In the genomic region with DNA sequence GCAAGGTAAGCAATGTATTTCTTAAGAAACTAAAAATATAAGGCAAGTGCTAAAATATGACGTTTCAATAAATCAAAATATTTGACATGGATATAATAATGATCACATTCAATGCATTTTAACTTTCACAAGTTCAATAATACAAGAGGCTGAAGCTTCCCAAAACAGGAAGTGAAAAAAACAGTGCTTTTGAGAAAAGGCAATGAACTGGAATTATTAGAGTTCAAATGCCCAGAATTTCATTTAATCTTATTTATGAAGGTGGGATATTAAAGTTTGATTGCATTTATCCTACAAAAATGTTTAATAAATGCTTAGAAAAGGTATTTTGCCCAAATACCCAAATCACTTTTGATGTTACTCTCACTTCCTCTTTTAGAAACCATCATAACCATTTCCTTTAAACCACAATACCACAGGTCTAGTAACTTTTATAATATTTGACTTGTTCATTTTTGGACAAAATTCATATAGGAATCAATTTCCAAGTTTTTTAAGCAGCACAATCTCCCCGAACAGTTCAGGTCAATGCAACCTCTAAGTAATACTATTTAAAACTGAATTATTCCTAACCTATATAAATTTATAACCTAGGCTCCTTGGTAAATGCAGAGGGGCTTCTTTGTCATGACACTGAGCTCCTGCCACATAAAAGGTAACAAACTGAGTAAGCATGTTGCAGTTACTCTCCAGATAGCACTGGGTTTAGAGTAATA, we compare ENCODE assay signal across 7 cellular contexts. TPM values are rescaled to one million over a fixed set of nuclear protein-coding genes. Genes with fewer than 3 reads are reported as not detected.
DNase-seq lines count a peak whose midpoint lies in the region; ATAC-seq, FAIRE-seq and TF ChIP-seq lines count a peak whose summit lies in the region.

No MANE protein-coding gene starts in this region.

- H3K9me3 ChIP-seq in HCT116 (ENCODE audit: control insufficient read depth in 1 of 2, insufficient read depth in 1 of 2, low read depth in 1 of 2, low read length in 2 of 2): no peaks in the 10 kb centered on the region
- H3K9me3 ChIP-seq in small intestine (ENCODE audit: control insufficient read depth, low read depth): no peaks in the 10 kb centered on the region

- DNase-seq in HCT116 (ENCODE audit: low read depth, low spot score): no peak
- DNase-seq in MV-4-11 (lab: John Stamatoyannopoulos, UW): peak; percentile 72
- no peak for DNase-seq in epithelial cell of prostate (ENCODE audit: low read depth, low spot score)
- peak; percentile 13 for DNase-seq in small intestine
- DNase-seq in mesenteric fat pad (ENCODE audit: low spot score): no peak
- no peak for DNase-seq in NK-92 treated with Interleukin-12 subunit alpha and Interleukin-12 subunit beta, amount 100 ng/mL, for 24 hours (lab: John Stamatoyannopoulos, UW)

- peak overlapping the region; percentile 62 to 79; a peak in 3 of 4 replicates for H3K4me3 ChIP-seq in HCT116 (replicated peaks in 1 of 2; ENCODE audit: low read depth in 1 of 2, low read length in 2 of 2)
- H3K4me3 ChIP-seq in small intestine (ENCODE audit: low read depth in 1 of 2, low read length in 2 of 2): peak overlapping the region in 1 of 2 donors; percentile 42

- intact Hi-C loops in HCT116 (cut with micrococcal nuclease): loop anchor here (5.0 kb wide), 1 partner anchor 86 kb away; a partner anchor contains a TSS

- H3K4me2 ChIP-seq in HCT116 (ENCODE audit: low read length): peak overlapping the region; percentile 98

- no peaks in the 10 kb centered on the region for H3K36me3 ChIP-seq in HCT116 (ENCODE audit: control insufficient read depth in 1 of 2, insufficient read depth in 2 of 2, low read length in 2 of 2)
- no peaks in the 10 kb centered on the region for H3K36me3 ChIP-seq in small intestine (ENCODE audit: control insufficient read depth in 2 of 2, insufficient read depth in 2 of 2, low read length in 2 of 2)

- no peaks in the 10 kb centered on the region for H3K9me2 ChIP-seq in HCT116 (ENCODE audit: insufficient read depth)

- H4K20me1 ChIP-seq in HCT116 (ENCODE audit: insufficient read depth): peaks cover 28% of the 10 kb centered on the region; the same call in 1 of the 2 replicates

- no TSS peak for BruUV-seq in HCT116 (replicated peaks; lab: Mats Ljungman, UMichigan)

- H3K9ac ChIP-seq in HCT116 (ENCODE audit: low read length): peak overlapping the region; percentile 87; the same call in 1 of the 2 replicates

- peaks cover 69% of the 10 kb centered on the region for H3K79me2 ChIP-seq in HCT116 (ENCODE audit: insufficient read depth, low read length)

- ATAC-seq in GM18520 (IDR thresholded peaks at IDR 0.05; ENCODE audit: unreplicated experiment) (peak; percentile 45), HCT116 (no peak)

- TF ChIP-seq RAD21 in HCT116 (IDR thresholded peaks at IDR 0.05; ENCODE audit: low read depth): no peak

- no peak for TF ChIP-seq POLR2A in HCT116 (IDR thresholded peaks at IDR 0.05; ENCODE audit: borderline replicate concordance, extremely low read depth, insufficient read depth, insufficient read length)

- peaks cover 7 to 21% of the 10 kb centered on the region in 2 experiments for H3K4me1 ChIP-seq in HCT116 (ENCODE audit: control insufficient read depth in 1 of 2, insufficient read depth in 2 of 2, low read length in 2 of 2)
- no peaks in the 10 kb centered on the region for H3K4me1 ChIP-seq in small intestine (ENCODE audit: control insufficient read depth in 2 of 2, insufficient read depth in 1 of 2, low read depth in 1 of 2, low read length in 1 of 2)

- TF ChIP-seq CTCF in HCT116 (IDR thresholded peaks at IDR 0.05 in 2 of 3, conservative IDR thresholded peaks at IDR 0.05 in 1 of 3; ENCODE audit: borderline replicate concordance in 1 of 3, insufficient read depth in 1 of 3, low read depth in 2 of 3, low read length in 2 of 3): no peak

- no peak overlapping the region for H2AFZ ChIP-seq in HCT116 (ENCODE audit: low read depth, low read length, poor library complexity, severe bottlenecking)

- H3K27me3 ChIP-seq in HCT116 (ENCODE audit: insufficient read depth, low read length) (no peaks in the 10 kb centered on the region), small intestine (ENCODE audit: control insufficient read depth in 2 of 2, insufficient read depth in 2 of 2, low read length in 2 of 2) (no peaks in the 10 kb centered on the region)

- POLR2A ChIA-PET in HCT116 (lab: Charles Lee): no interaction called here

- RAD21 ChIA-PET in HCT116 (lab: Charles Lee; ENCODE audit: low non-redundant PET in 1 of 2, low total read pairs in 2 of 2, uncharacterized antibody in 2 of 2, unreplicated experiment in 2 of 2): no interaction called here

- FAIRE-seq in small intestine (lab: Jason Lieb, UNC): peak; percentile 57

- WGBS in small intestine, 3 donors: 8 to 14% (median 13%) methylated on average over 2 of the region's 2 CpGs

- CTCF ChIA-PET in HCT116 (lab: Charles Lee): no interaction called here

- peak overlapping the region; percentile 88; the same call in 1 of the 2 replicates for H3K27ac ChIP-seq in HCT116 (ENCODE audit: low read depth, low read length)
- H3K27ac ChIP-seq in epithelial cell of prostate: peak overlapping the region; percentile 94
- no peak overlapping the region for H3K27ac ChIP-seq in small intestine (ENCODE audit: low read depth in 1 of 2, low read length in 1 of 2)

TF ChIP-seq in HCT116, 20 proteins besides CTCF, POLR2A, EP300 and RAD21:
- TF ChIP-seq EZH2phosphoT487 (IDR thresholded peaks at IDR 0.05; ENCODE audit: borderline replicate concordance): no peak
- TF ChIP-seq, protein P1, sequence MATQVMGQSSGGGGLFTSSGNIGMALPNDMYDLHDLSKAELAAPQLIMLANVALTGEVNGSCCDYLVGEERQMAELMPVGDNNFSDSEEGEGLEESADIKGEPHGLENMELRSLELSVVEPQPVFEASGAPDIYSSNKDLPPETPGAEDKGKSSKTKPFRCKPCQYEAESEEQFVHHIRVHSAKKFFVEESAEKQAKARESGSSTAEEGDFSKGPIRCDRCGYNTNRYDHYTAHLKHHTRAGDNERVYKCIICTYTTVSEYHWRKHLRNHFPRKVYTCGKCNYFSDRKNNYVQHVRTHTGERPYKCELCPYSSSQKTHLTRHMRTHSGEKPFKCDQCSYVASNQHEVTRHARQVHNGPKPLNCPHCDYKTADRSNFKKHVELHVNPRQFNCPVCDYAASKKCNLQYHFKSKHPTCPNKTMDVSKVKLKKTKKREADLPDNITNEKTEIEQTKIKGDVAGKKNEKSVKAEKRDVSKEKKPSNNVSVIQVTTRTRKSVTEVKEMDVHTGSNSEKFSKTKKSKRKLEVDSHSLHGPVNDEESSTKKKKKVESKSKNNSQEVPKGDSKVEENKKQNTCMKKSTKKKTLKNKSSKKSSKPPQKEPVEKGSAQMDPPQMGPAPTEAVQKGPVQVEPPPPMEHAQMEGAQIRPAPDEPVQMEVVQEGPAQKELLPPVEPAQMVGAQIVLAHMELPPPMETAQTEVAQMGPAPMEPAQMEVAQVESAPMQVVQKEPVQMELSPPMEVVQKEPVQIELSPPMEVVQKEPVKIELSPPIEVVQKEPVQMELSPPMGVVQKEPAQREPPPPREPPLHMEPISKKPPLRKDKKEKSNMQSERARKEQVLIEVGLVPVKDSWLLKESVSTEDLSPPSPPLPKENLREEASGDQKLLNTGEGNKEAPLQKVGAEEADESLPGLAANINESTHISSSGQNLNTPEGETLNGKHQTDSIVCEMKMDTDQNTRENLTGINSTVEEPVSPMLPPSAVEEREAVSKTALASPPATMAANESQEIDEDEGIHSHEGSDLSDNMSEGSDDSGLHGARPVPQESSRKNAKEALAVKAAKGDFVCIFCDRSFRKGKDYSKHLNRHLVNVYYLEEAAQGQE (IDR thresholded peaks at IDR 0.05; ENCODE audit: low read depth): no peak
- TF ChIP-seq, protein P2, sequence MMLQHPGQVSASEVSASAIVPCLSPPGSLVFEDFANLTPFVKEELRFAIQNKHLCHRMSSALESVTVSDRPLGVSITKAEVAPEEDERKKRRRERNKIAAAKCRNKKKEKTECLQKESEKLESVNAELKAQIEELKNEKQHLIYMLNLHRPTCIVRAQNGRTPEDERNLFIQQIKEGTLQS (IDR thresholded peaks at IDR 0.05): no peak
- TF ChIP-seq EZH2 (IDR thresholded peaks at IDR 0.05): no peak
- no peak for TF ChIP-seq YY1 (IDR thresholded peaks at IDR 0.05; ENCODE audit: extremely low read depth, insufficient replicate concordance, low read depth, low read length)
- TF ChIP-seq ZFX (IDR thresholded peaks at IDR 0.05): no peak
- no peak for TF ChIP-seq POLR2AphosphoS5 (IDR thresholded peaks at IDR 0.05; ENCODE audit: low read depth, low read length)
- no peak for TF ChIP-seq SIN3A (IDR thresholded peaks at IDR 0.05; ENCODE audit: low read depth)
- no peak for TF ChIP-seq JUND (IDR thresholded peaks at IDR 0.05)

RNA-seq across cellular contexts. Expression of a gene that starts 2.1 kb away (rescaled TPM):
- 115 TPM for total RNA-seq in HCT116 (2021; ENCODE audit: unreplicated experiment)
- 67.6 and 70.4 TPM in 2 replicates for polyA plus RNA-seq in HCT116 (2012)
- 10 to 100 TPM; 60.3 to 81.4 (median 61.6) TPM for polyA plus RNA-seq in small intestine
- total RNA-seq in mesenteric fat pad: 127 TPM

RNA-seq across cellular contexts. Expression of a gene that starts 42.4 kb away (rescaled TPM):
- total RNA-seq in HCT116 (2021; ENCODE audit: unreplicated experiment) (2.9 TPM), mesenteric fat pad (0.67 TPM)
- 0.39 and 0.47 TPM in 2 replicates for polyA plus RNA-seq in HCT116 (2012)
- polyA plus RNA-seq in small intestine: 1 to 10 TPM in 2 of 3 donors, under 1 TPM in 1; 0.81 to 2.5 (median 2.0) TPM

Comparison
In these comparisons a context has a peak if more than half of its experiments do, and no peak if none do; other contexts are left out.
1. DNase-seq: peak in MV-4-11 (single experiment) and small intestine (single experiment); none in HCT116 (single experiment), epithelial cell of prostate (single experiment), mesenteric fat pad (single experiment) and NK-92 treated with Interleukin-12 subunit alpha and Interleukin-12 subunit beta, amount 100 ng/mL, for 24 hours (single experiment).
2. H3K27ac ChIP-seq: peak in HCT116 (single experiment) and epithelial cell of prostate (single experiment); none in small intestine (0 of 2).